Comparison of ENCODE assay signal across 8 cellular contexts in the genomic region with DNA sequence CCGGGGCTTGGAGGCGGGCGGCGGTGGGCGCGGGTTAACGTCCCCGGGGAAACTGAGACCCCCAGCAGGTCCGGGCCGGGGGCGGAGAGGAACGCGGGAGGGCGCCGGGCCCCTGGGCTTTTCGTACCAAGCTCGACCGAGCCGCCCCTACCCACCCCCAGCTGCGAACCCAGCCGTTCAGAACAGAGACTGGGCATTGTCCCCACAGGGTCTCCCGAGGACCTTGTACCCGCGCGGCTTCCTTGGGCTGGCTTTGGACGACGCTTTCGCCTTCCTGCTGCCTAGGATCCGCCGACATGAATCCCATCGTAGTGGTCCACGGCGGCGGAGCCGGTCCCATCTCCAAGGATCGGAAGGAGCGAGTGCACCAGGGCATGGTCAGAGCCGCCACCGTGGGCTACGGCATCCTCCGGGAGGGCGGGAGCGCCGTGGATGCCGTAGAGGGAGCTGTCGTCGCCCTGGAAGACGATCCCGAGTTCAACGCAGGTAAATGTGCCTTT. TPM values are rescaled to one million over a fixed set of nuclear protein-coding genes. Genes with fewer than 3 reads are reported as not detected.
A peak's percentile ranks its signal among the peaks of the same experiment; 100 is the strongest.
DNase-seq lines count a peak whose midpoint lies in the region; ATAC-seq and TF ChIP-seq lines count a peak whose summit lies in the region.

No MANE protein-coding gene starts in this region.

- H3K27me3 ChIP-seq in Loucy (ENCODE audit: insufficient read depth, low read length, poor library complexity, severe bottlenecking) (no peaks in the 10 kb centered on the region), heart right ventricle (peaks cover 0 to 24% (median 0%) of the 10 kb centered on the region in 7 donors)

- H3K9me3 ChIP-seq in Loucy (ENCODE audit: insufficient read depth, low read depth, low read length) = no peaks in the 10 kb centered on the region
- no peaks in the 10 kb centered on the region for H3K9me3 ChIP-seq in heart right ventricle

- no peaks in the 10 kb centered on the region for H3K4me1 Mint-ChIP-seq in activated T-helper 17 cell treated with anti-CD3 and anti-CD28 coated beads, Interleukin-2, amount 50 U/mL, for 72 hours

- H3K9ac ChIP-seq in Loucy (ENCODE audit: low read depth, low read length, poor library complexity, severe bottlenecking) = peak overlapping the region; percentile 66

- H3F3A ChIP-seq in Loucy (ENCODE audit: low read depth) = no peaks in the 10 kb centered on the region

- peak overlapping the region; percentile 75 for H3K4me3 ChIP-seq in Loucy (ENCODE audit: low read length, poor library complexity, severe bottlenecking)
- peak overlapping the region; percentile 51 to 86 (median 74) for H3K4me3 ChIP-seq in heart right ventricle

- H3K4me1 ChIP-seq in Loucy (ENCODE audit: insufficient read depth, low read length, poor library complexity, severe bottlenecking) (no peaks in the 10 kb centered on the region), heart right ventricle (peaks cover 0 to 67% (median 12%) of the 10 kb centered on the region in 9 donors)

- H3K79me2 ChIP-seq in Loucy (ENCODE audit: insufficient read depth, low read length) = no peaks in the 10 kb centered on the region

- H3K9me2 ChIP-seq in Loucy (replicated peaks; ENCODE audit: low read depth, low read length) = no peaks in the 10 kb centered on the region

- intact Hi-C loops in heart right ventricle (cut with DNase I) (loop anchor here in 5 of 10 donors (2.0 to 5.0 kb wide), 2 partner anchors 40 to 41 kb away; no protein-coding TSS in a partner anchor), posterior cingulate gyrus (cut with DNase I) (no loop called here)

- no peaks in the 10 kb centered on the region for H3K36me3 ChIP-seq in Loucy (ENCODE audit: insufficient read depth, low read length)
- no peaks in the 10 kb centered on the region for H3K36me3 ChIP-seq in heart right ventricle

- H4K20me1 ChIP-seq in Loucy (ENCODE audit: insufficient read depth, low read length, poor library complexity, severe bottlenecking) = no peaks in the 10 kb centered on the region

- peak overlapping the region; percentile 45 for H3K4me2 ChIP-seq in Loucy (ENCODE audit: low read depth, low read length, poor library complexity, severe bottlenecking)

- no peak overlapping the region for H3K27ac Mint-ChIP-seq in activated T-helper 17 cell treated with anti-CD3 and anti-CD28 coated beads, Interleukin-2, amount 50 U/mL, for 72 hours

- H3K27ac ChIP-seq in heart right ventricle = peak overlapping the region in 8 of 10 donors; percentile 24 to 82 (median 56)

- peak overlapping the region; percentile 81 for H3K4me3 Mint-ChIP-seq in activated T-helper 17 cell treated with anti-CD3 and anti-CD28 coated beads, Interleukin-2, amount 50 U/mL, for 72 hours

- 0 to 1% methylated on average over 48 to 50 of the region's 50 CpGs for WGBS in heart right ventricle, 2 donors

- H3K36me3 Mint-ChIP-seq in activated T-helper 17 cell treated with anti-CD3 and anti-CD28 coated beads, Interleukin-2, amount 50 U/mL, for 72 hours (ENCODE audit: low read depth) = no peaks in the 10 kb centered on the region

- ATAC-seq in activated T-helper 17 cell treated with anti-CD3 and anti-CD28 coated beads, Interleukin-2, amount 50 U/mL, for 72 hours (replicated peaks) = peak; percentile 43
- ATAC-seq in heart right ventricle = peak; percentile 24 to 65 (median 54)

- no peak for TF ChIP-seq CTCF in Loucy (conservative IDR thresholded peaks at IDR 0.05; ENCODE audit: low read length)
- no peak for TF ChIP-seq CTCF in heart right ventricle (IDR thresholded peaks at IDR 0.05)

- DNase-seq in NCI-H1417 (lab: John Stamatoyannopoulos, UW) (peak; percentile 50 to 87 (median 86)), NCI-H1417 treated with DMSO at 0.1 percent for 48 hours (lab: John Stamatoyannopoulos, UW) (no peak), heart right ventricle (peak; percentile 7 to 19), posterior cingulate gyrus (peak; percentile 26 to 92 (median 44)), DMS153 treated with DMSO at 0.1 percent for 48 hours (lab: John Stamatoyannopoulos, UW; ENCODE audit: unreplicated experiment) (no peak), germinal center (ENCODE audit: low spot score) (no peak)

- H3K9me3 Mint-ChIP-seq in activated T-helper 17 cell treated with anti-CD3 and anti-CD28 coated beads, Interleukin-2, amount 50 U/mL, for 72 hours = no peaks in the 10 kb centered on the region

- H3K27me3 Mint-ChIP-seq in activated T-helper 17 cell treated with anti-CD3 and anti-CD28 coated beads, Interleukin-2, amount 50 U/mL, for 72 hours = peaks cover 26% of the 10 kb centered on the region

- H2AFZ ChIP-seq in Loucy (ENCODE audit: low read length) = peak overlapping the region; percentile 94

RNA-seq across cellular contexts. Expression of gene ASRGL1, which starts 0.5 kb away (rescaled TPM):
- total RNA-seq in activated T-helper 17 cell treated with anti-CD3 and anti-CD28 coated beads, Interleukin-2, amount 50 U/mL, for 72 hours = 1 to 10 TPM; 1.3 to 2.2 TPM
- total RNA-seq in heart right ventricle = 1 to 10 TPM; 1.3 to 9.1 (median 2.6) TPM
- 1 to 10 TPM; 3.1 to 6.5 TPM for polyA plus RNA-seq in heart right ventricle

RNA-seq across cellular contexts. Expression of gene SCGB1D4, which starts 38.9 kb away (rescaled TPM):
- total RNA-seq in activated T-helper 17 cell treated with anti-CD3 and anti-CD28 coated beads, Interleukin-2, amount 50 U/mL, for 72 hours = not detected
- total RNA-seq in heart right ventricle = not detected
- not detected for polyA plus RNA-seq in heart right ventricle

Comparison
In these comparisons a context has a peak if more than half of its experiments do, and no peak if none do; other contexts are left out.
1. DNase-seq: peak in NCI-H1417 (3 of 3), heart right ventricle (2 of 2) and posterior cingulate gyrus (10 of 10); none in NCI-H1417 treated with DMSO at 0.1 percent for 48 hours (single experiment), DMS153 treated with DMSO at 0.1 percent for 48 hours (single experiment) and germinal center (single experiment).